Comparison of ENCODE assay signal across 28 cellular contexts in genomic region chr6:155695495-155695894, GRCh38.
"Had no signal": no experiment of that assay in that cellular context is flagged by ENCODE, and none has a peak within 500 bp of the region (broad histone marks: within the 10 kb centered on the region; RNA-seq: fewer than 3 reads in every experiment).

No MANE protein-coding gene starts in this region.

- H3K9me3 ChIP-seq: ovary, psoas muscle, right lobe of liver, sigmoid colon, suprapubic skin, testis, tibial artery, transverse colon, upper lobe of left lung, vagina had no signal

- ATAC-seq: naive thymus-derived CD4-positive, alpha-beta T cell; natural killer cell; psoas muscle; right cardiac atrium; right lobe of liver; stimulated activated effector memory CD8-positive, alpha-beta T cell treated with anti-CD3 and anti-CD28 coated beads, Interleukin-12 subunit alpha, Interleukin-12 subunit beta, amount 100 ng/mL, for 72 hours; stimulated activated naive CD8-positive, alpha-beta T cell treated with anti-CD3 and anti-CD28 coated beads, Interleukin-15, amount 100 ng/mL, for 72 hours; stimulated activated naive CD8-positive, alpha-beta T cell treated with anti-CD3 and anti-CD28 coated beads, Interleukin-15, Interleukin-2, amounts not matched to agents 100 U/mL and 50 U/mL, for 24 hours had no signal

- H3K4me1 ChIP-seq: neural progenitor cell, parathyroid adenoma, psoas muscle, sigmoid colon, suprapubic skin, testis, upper lobe of left lung, vagina had no signal

- H3K27me3 ChIP-seq: neural progenitor cell, ovary, right lobe of liver, sigmoid colon, suprapubic skin, testis, tibial artery, transverse colon, upper lobe of left lung, vagina had no signal

- H3K9ac ChIP-seq: neural progenitor cell, parathyroid adenoma had no signal

- DNase-seq: naive thymus-derived CD4-positive, alpha-beta T cell; natural killer cell; nephron progenitor cell; occipital lobe; ovary; psoas muscle; right cardiac atrium; right lobe of liver; sigmoid colon; small intestine; stimulated activated CD4-positive, alpha-beta T cell treated with anti-CD3 and anti-CD28 coated beads, Interleukin-15, amount 100 ng/mL, for 24 hours; stimulated activated CD4-positive, alpha-beta T cell treated with anti-CD3 and anti-CD28 coated beads, Interleukin-2, amount 100 ng/mL, for 24 hours; stimulated activated CD4-positive, alpha-beta T cell treated with anti-CD3 and anti-CD28 coated beads, Interleukin-2, amount 100 ng/mL, for 48 hours; stimulated activated CD4-positive, alpha-beta T cell treated with anti-CD3 and anti-CD28 coated beads, Interleukin-4, amount 100 ng/mL, for 24 hours; stimulated activated naive CD4-positive, alpha-beta T cell; stimulated activated naive CD8-positive, alpha-beta T cell treated with anti-CD3 and anti-CD28 coated beads, Interleukin-15, amount 100 ng/mL, for 72 hours; stimulated activated naive CD8-positive, alpha-beta T cell treated with anti-CD3 and anti-CD28 coated beads, Interleukin-15, Interleukin-2, amounts not matched to agents 100 U/mL and 50 U/mL, for 24 hours; substantia nigra; testis; tibial artery; transverse colon; upper lobe of left lung had no signal

- H3K27ac ChIP-seq: neural progenitor cell, ovary, parathyroid adenoma, psoas muscle, right lobe of liver, sigmoid colon, suprapubic skin, testis, tibial artery, upper lobe of left lung, vagina had no signal

- H3K27me3 Mint-ChIP-seq: naive thymus-derived CD4-positive, alpha-beta T cell; progenitor cell of endocrine pancreas; stimulated activated naive CD8-positive, alpha-beta T cell treated with anti-CD3 and anti-CD28 coated beads, Interleukin-15, amount 100 ng/mL, for 72 hours had no signal

- H3K36me3 ChIP-seq: neural progenitor cell, ovary, right lobe of liver, sigmoid colon, suprapubic skin, tibial artery, transverse colon, upper lobe of left lung, vagina had no signal

- H3K36me3 Mint-ChIP-seq: naive thymus-derived CD4-positive, alpha-beta T cell; natural killer cell; neural progenitor cell; stimulated activated effector memory CD8-positive, alpha-beta T cell treated with anti-CD3 and anti-CD28 coated beads, Interleukin-12 subunit alpha, Interleukin-12 subunit beta, amount 100 ng/mL, for 72 hours had no signal

- H3K4me3 ChIP-seq: neural progenitor cell, ovary, psoas muscle, right lobe of liver, sigmoid colon, suprapubic skin, testis, tibial artery, transverse colon, upper lobe of left lung, vagina had no signal

- H3K9me3 Mint-ChIP-seq: naive thymus-derived CD4-positive, alpha-beta T cell; natural killer cell; nephron progenitor cell; neural progenitor cell; stimulated activated effector memory CD8-positive, alpha-beta T cell treated with anti-CD3 and anti-CD28 coated beads, Interleukin-12 subunit alpha, Interleukin-12 subunit beta, amount 100 ng/mL, for 72 hours; stimulated activated naive CD8-positive, alpha-beta T cell treated with anti-CD3 and anti-CD28 coated beads, Interleukin-15, amount 100 ng/mL, for 72 hours had no signal

- H3K4me2 ChIP-seq: neural progenitor cell had no signal

- H2AFZ ChIP-seq: neural progenitor cell, parathyroid adenoma had no signal

- H3K79me2 ChIP-seq: parathyroid adenoma had no signal

- H3K4me3 Mint-ChIP-seq: naive thymus-derived CD4-positive, alpha-beta T cell; natural killer cell; nephron progenitor cell; neural progenitor cell; stimulated activated effector memory CD8-positive, alpha-beta T cell treated with anti-CD3 and anti-CD28 coated beads, Interleukin-12 subunit alpha, Interleukin-12 subunit beta, amount 100 ng/mL, for 72 hours; stimulated activated naive CD8-positive, alpha-beta T cell treated with anti-CD3 and anti-CD28 coated beads, Interleukin-15, amount 100 ng/mL, for 72 hours had no signal

- H3K4me1 Mint-ChIP-seq: naive thymus-derived CD4-positive, alpha-beta T cell; natural killer cell; stimulated activated effector memory CD8-positive, alpha-beta T cell treated with anti-CD3 and anti-CD28 coated beads, Interleukin-12 subunit alpha, Interleukin-12 subunit beta, amount 100 ng/mL, for 72 hours; stimulated activated naive CD8-positive, alpha-beta T cell treated with anti-CD3 and anti-CD28 coated beads, Interleukin-15, amount 100 ng/mL, for 72 hours had no signal

- H3K27ac Mint-ChIP-seq: naive thymus-derived CD4-positive, alpha-beta T cell; natural killer cell; nephron progenitor cell; neural progenitor cell; stimulated activated effector memory CD8-positive, alpha-beta T cell treated with anti-CD3 and anti-CD28 coated beads, Interleukin-12 subunit alpha, Interleukin-12 subunit beta, amount 100 ng/mL, for 72 hours; stimulated activated naive CD8-positive, alpha-beta T cell treated with anti-CD3 and anti-CD28 coated beads, Interleukin-15, amount 100 ng/mL, for 72 hours had no signal
